Comparison of ENCODE assay signal across 9 cellular contexts in the genomic region with DNA sequence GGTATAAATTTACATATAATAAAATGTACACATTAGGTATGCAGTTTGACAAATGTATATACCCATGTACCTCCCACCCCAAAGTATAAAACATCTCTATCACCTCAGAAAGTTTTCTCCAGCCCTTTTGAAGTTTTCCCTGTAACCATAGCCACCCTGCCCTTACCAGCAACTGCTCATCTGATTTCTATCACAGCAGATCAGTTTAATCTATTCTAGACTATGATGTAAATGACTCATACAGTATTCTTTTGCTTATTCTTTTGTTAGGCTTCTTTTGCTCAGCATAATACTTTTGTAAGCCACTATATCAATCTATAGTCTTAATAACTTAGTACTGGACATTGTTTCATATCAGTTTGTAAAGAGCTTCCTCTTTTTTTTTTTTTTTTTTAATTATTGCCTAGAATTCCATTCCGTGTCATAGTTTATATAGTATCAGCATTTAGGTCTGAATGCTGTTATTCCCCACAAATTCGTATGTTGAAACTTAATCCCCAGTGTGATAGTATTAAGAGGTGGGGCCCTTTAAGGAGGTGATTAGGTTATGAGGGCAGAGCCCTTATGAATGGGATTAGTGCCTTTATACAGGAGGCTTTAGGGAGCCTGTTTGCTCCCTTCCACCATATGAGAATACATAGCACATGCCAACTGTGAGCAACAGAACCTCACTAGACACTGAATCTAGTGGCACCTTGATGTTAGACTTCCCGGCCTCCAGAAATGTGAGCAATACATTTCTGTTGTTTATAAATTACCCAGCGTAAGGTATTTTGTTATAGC. TPM values are rescaled to one million over a fixed set of nuclear protein-coding genes. Genes with fewer than 3 reads are reported as not detected.
"Had no signal": no experiment of that assay in that cellular context is flagged by ENCODE, and none has a peak within 500 bp of the region (broad histone marks: within the 10 kb centered on the region; RNA-seq: fewer than 3 reads in every experiment).

No MANE protein-coding gene starts in this region.

- H3K4me2 ChIP-seq: smooth muscle cell had no signal

- DNase-seq: activated CD4-positive, alpha-beta T cell treated with anti-CD3 and anti-CD28 coated beads, Interleukin-2, amount 50 U/mL, for 1 hour; activated CD8-positive, alpha-beta memory T cell treated with anti-CD3 and anti-CD28 coated beads for 24 hours; activated naive CD4-positive, alpha-beta T cell treated with anti-CD3 and anti-CD28 coated beads, Interleukin-2, amount 10 ng/mL, durations not matched to agents 7 days and 5 days; kidney glomerular epithelial cell; right lobe of liver; stimulated activated naive CD8-positive, alpha-beta T cell treated with anti-CD3 and anti-CD28 coated beads, Interleukin-15, amount 100 ng/mL, for 72 hours; upper lobe of right lung had no signal

- H3K9me3 ChIP-seq: ascending aorta, right lobe of liver, upper lobe of right lung had no signal

- H3K36me3 ChIP-seq: ascending aorta, right lobe of liver, upper lobe of right lung had no signal

- H3K4me1 ChIP-seq: ascending aorta, right lobe of liver, upper lobe of right lung had no signal

- H3K27me3 ChIP-seq: ascending aorta, right lobe of liver, upper lobe of right lung had no signal

- ATAC-seq: right lobe of liver; stimulated activated naive CD8-positive, alpha-beta T cell treated with anti-CD3 and anti-CD28 coated beads, Interleukin-15, amount 100 ng/mL, for 72 hours; upper lobe of right lung had no signal

- H3K4me3 ChIP-seq: ascending aorta, right lobe of liver, smooth muscle cell, upper lobe of right lung had no signal

- H3K27ac ChIP-seq: ascending aorta, right lobe of liver, upper lobe of right lung had no signal

RNA-seq across cellular contexts. Expression of gene MELK, which starts 20.3 kb away (rescaled TPM):
- total RNA-seq: ascending aorta had no signal
